8 cellular contexts compared by ENCODE assay signal in the genomic region with DNA sequence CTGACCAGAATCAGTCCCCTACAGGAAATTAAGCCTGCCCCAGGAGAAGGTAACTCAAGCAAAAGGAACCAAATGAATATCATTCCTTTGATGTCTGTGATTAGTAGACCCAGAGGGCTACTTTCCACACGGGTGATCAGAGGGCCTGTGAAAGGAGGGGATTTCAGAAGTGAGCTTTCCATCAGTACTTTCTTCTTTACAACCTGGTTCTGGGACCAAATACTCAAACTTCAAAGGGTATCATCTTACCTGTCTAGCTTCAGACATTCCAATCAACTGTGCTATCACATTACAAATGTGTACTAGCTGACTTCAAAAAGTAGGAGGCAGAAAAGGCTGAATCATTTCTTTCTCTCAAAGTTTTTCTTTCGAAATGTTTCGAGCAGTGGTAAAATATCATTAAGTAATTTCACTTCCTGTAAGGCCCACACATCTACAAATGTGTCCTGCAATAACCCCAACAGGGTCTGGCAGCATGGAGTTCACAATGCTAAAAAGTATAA. TPM values are rescaled to one million over a fixed set of nuclear protein-coding genes. Genes with fewer than 3 reads are reported as not detected.
DNase-seq lines count a peak whose midpoint lies in the region; ATAC-seq and TF ChIP-seq lines count a peak whose summit lies in the region.

No MANE protein-coding gene starts in this region.

- H3K9me3 ChIP-seq in heart right ventricle, result no peaks in the 10 kb centered on the region

- no peak overlapping the region for H3K4me3 ChIP-seq in heart right ventricle

- ATAC-seq in activated CD8-positive, alpha-beta memory T cell treated with anti-CD3 and anti-CD28 coated beads, Interleukin-2, amount 10 ng/mL, durations not matched to agents 7 days and 5 days, result peak; percentile 71
- ATAC-seq in HG02943 (IDR thresholded peaks at IDR 0.05; ENCODE audit: low read depth, unreplicated experiment) (peak; percentile 59), heart right ventricle (peak in 5 of 8 donors; percentile 52 to 70 (median 67))

- intact Hi-C loops in heart right ventricle (cut with DNase I), result loop anchor here in 1 of 10 donors (10.0 kb wide), 1 partner anchor 706 kb away; no protein-coding TSS in a partner anchor

- TF ChIP-seq CTCF in heart right ventricle (IDR thresholded peaks at IDR 0.05), result peak in 1 of 9 donors; percentile 9

- peaks cover 8% of the 10 kb centered on the region for H3K36me3 Mint-ChIP-seq in activated CD8-positive, alpha-beta memory T cell treated with anti-CD3 and anti-CD28 coated beads, Interleukin-2, amount 10 ng/mL, durations not matched to agents 7 days and 5 days

- H3K27ac Mint-ChIP-seq in activated CD8-positive, alpha-beta memory T cell treated with anti-CD3 and anti-CD28 coated beads, Interleukin-2, amount 10 ng/mL, durations not matched to agents 7 days and 5 days, result peak overlapping the region; percentile 86

- peak overlapping the region in 6 of 10 donors; percentile 19 to 82 (median 64) for H3K27ac ChIP-seq in heart right ventricle

- no peak for DNase-seq in activated CD8-positive, alpha-beta memory T cell treated with anti-CD3 and anti-CD28 coated beads, Interleukin-2, amount 10 ng/mL, durations not matched to agents 7 days and 5 days
- DNase-seq in activated CD8-positive, alpha-beta memory T cell treated with anti-CD3 and anti-CD28 coated beads, Interleukin-2, amount 50 U/mL, for 4 hours, result no peak
- DNase-seq in RPMI8226 (peak; percentile 39), heart right ventricle (no peak), NCI-H446 (lab: John Stamatoyannopoulos, UW) (no peak), G401 (ENCODE audit: low spot score) (no peak)
- DNase-seq in stimulated activated CD4-positive, alpha-beta T cell treated with anti-CD3 and anti-CD28 coated beads, Interleukin-4, amount 100 ng/mL, for 24 hours, result no peak

- peak overlapping the region; percentile 49 for H3K4me3 Mint-ChIP-seq in activated CD8-positive, alpha-beta memory T cell treated with anti-CD3 and anti-CD28 coated beads, Interleukin-2, amount 10 ng/mL, durations not matched to agents 7 days and 5 days

- in situ Hi-C loops in G401 (cut with HindIII; ENCODE audit: low sequenced_read_pairs), result no loop called here

- no peaks in the 10 kb centered on the region for H3K9me3 Mint-ChIP-seq in activated CD8-positive, alpha-beta memory T cell treated with anti-CD3 and anti-CD28 coated beads, Interleukin-2, amount 10 ng/mL, durations not matched to agents 7 days and 5 days (ENCODE audit: low read depth)

- peaks cover 0 to 75% (median 16%) of the 10 kb centered on the region in 9 donors for H3K4me1 ChIP-seq in heart right ventricle

- H3K4me1 Mint-ChIP-seq in activated CD8-positive, alpha-beta memory T cell treated with anti-CD3 and anti-CD28 coated beads, Interleukin-2, amount 10 ng/mL, durations not matched to agents 7 days and 5 days, result peaks cover 60% of the 10 kb centered on the region

- no peaks in the 10 kb centered on the region for H3K27me3 Mint-ChIP-seq in activated CD8-positive, alpha-beta memory T cell treated with anti-CD3 and anti-CD28 coated beads, Interleukin-2, amount 10 ng/mL, durations not matched to agents 7 days and 5 days

- peaks cover 0 to 33% (median 0%) of the 10 kb centered on the region in 7 donors for H3K27me3 ChIP-seq in heart right ventricle

- CTCF ChIA-PET in activated CD8-positive, alpha-beta memory T cell treated with anti-CD3 and anti-CD28 coated beads, Interleukin-2, amount 10 ng/mL, durations not matched to agents 7 days and 5 days (lab: Charles Lee), result interaction anchor here (1.0 to 1.8 kb wide), 4 partner anchors 11 to 182 kb away, joined by 3 to 7 read pairs (median 4); no protein-coding TSS in a partner anchor

- no peaks in the 10 kb centered on the region for H3K36me3 ChIP-seq in heart right ventricle

- WGBS in heart right ventricle, 2 donors, result 28 to 53% methylated on average over 3 of the region's 3 CpGs

RNA-seq across cellular contexts. Expression of gene ACSL4, which starts 23.9 kb away (rescaled TPM):
- total RNA-seq in activated CD8-positive, alpha-beta memory T cell treated with anti-CD3 and anti-CD28 coated beads, Interleukin-2, amount 10 ng/mL, durations not matched to agents 7 days and 5 days, result 10 to 100 TPM; 68.3 to 95.1 TPM
- total RNA-seq in heart right ventricle, result 10 to 100 TPM; 28.3 to 69.4 (median 52.1) TPM
- 10 to 100 TPM; 12.7 to 27.0 TPM for polyA plus RNA-seq in heart right ventricle
- 0.71 TPM in 1 of 2 replicates, not detected in the other for total RNA-seq in G401 (2014; rRNA removed; shearing (Covaris generic))

Comparison
In these comparisons a context has a peak if more than half of its experiments do, and no peak if none do; other contexts are left out.
1. RNA of gene ACSL4, which starts 23.9 kb away (total RNA-seq): 68.3 to 95.1 TPM in activated CD8-positive, alpha-beta memory T cell treated with anti-CD3 and anti-CD28 coated beads, Interleukin-2, amount 10 ng/mL, durations not matched to agents 7 days and 5 days and 28.3 to 69.4 TPM in heart right ventricle; 0.71 TPM in G401; every median in the first group is over 10 times any median in the second.
2. Peak in every context shown above with its lines, with median percentiles within 50 percentile points of each other: ATAC-seq.